ENCODE assay signal across 1 cellular context in the genomic region with DNA sequence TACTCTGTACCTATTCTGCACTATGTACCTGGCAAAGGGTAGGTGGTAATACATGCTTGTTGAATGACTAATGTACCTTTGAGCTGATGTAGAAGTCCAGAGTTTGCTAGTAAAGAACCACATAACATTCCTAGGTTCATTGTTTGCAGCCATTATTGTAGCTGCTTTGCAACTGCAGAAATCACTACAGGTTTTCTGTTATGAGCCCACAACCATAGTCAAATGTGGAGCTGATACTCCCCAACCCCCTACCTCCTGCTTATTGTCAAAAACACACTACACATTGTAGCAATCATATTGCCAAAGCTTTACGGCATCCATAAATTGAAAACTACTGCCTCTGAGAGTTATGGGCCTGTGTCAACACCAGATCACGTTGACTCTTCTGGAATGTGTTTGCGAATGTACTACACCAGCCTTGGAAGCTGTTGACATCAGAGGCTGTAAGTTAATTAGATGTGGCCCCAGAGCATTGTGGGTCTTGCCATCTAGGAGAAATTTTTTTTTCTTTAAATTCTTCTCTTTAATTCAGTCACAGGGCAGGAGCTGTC.
A peak's percentile ranks its signal among the peaks of the same experiment; 100 is the strongest.
TF ChIP-seq lines count a peak whose summit lies in the region.

No MANE protein-coding gene starts in this region.

TF ChIP-seq in HepG2, 621 proteins besides CTCF, POLR2A, EP300 and RAD21 (continued from another document and continues in another):
- peak; percentile 54; the same call in 1 of the 2 replicates for TF ChIP-seq TFE3 (CRISPR knock-in tag; IDR thresholded peaks at IDR 0.05)
- TF ChIP-seq MAFK (conservative IDR thresholded peaks at IDR 0.05 in 1 of 2, IDR thresholded peaks at IDR 0.05 in 1 of 2; ENCODE audit: low read length in 2 of 2) = no peak
- TF ChIP-seq ZMYM3 (CRISPR knock-in tag; IDR thresholded peaks at IDR 0.05) = peak; percentile 22; the same call in 1 of the 2 replicates
- no peak for TF ChIP-seq KLF16 (CRISPR knock-in tag; IDR thresholded peaks at IDR 0.05)
- TF ChIP-seq KDM6A (CRISPR knock-in tag; IDR thresholded peaks at IDR 0.05; ENCODE audit: low read depth) = 0 out of 2 replicates have a peak, but pooled peaks have one; percentile 11
- TF ChIP-seq ZNF12 (CRISPR knock-in tag; IDR thresholded peaks at IDR 0.05) = peak; percentile 9; the same call in 1 of the 2 replicates
- TF ChIP-seq ZNF24 (IDR thresholded peaks at IDR 0.05) = no peak
- peak; percentile 62 for TF ChIP-seq PAXIP1 (CRISPR knock-in tag; conservative IDR thresholded peaks at IDR 0.05)
- peak; percentile 37 for TF ChIP-seq ZNF331 (CRISPR knock-in tag; IDR thresholded peaks at IDR 0.05)
- TF ChIP-seq CREB1 (IDR thresholded peaks at IDR 0.05) = no peak
- peak; percentile 36; the same call in 1 of the 2 replicates for TF ChIP-seq CREB1 (CRISPR knock-in tag; IDR thresholded peaks at IDR 0.05)
- TF ChIP-seq SALL1 (CRISPR knock-in tag; IDR thresholded peaks at IDR 0.05) = peak; percentile 48; the same call in 1 of the 2 replicates
- 0 out of 2 replicates have a peak, but pooled peaks have one; percentile 27 for TF ChIP-seq SNAPC5 (CRISPR knock-in tag; IDR thresholded peaks at IDR 0.05; ENCODE audit: borderline replicate concordance)
- no peak for TF ChIP-seq ZNF543 (CRISPR knock-in tag; IDR thresholded peaks at IDR 0.05)
- peak; percentile 73 for TF ChIP-seq HNF4A (CRISPR knock-in tag; IDR thresholded peaks at IDR 0.05)
- no peak for TF ChIP-seq MED8 (CRISPR knock-in tag; IDR thresholded peaks at IDR 0.05; ENCODE audit: insufficient replicate concordance)
- no peak for TF ChIP-seq FIP1L1 (IDR thresholded peaks at IDR 0.05; ENCODE audit: borderline replicate concordance, insufficient read depth, low read depth, low read length)
- 0 out of 2 replicates have a peak, but pooled peaks have one; percentile 16 for TF ChIP-seq MLX (CRISPR knock-in tag; IDR thresholded peaks at IDR 0.05)
- no peak for TF ChIP-seq TRIM24 (CRISPR knock-in tag; IDR thresholded peaks at IDR 0.05)
- 0 out of 2 replicates have a peak, but pooled peaks have one; percentile 17 for TF ChIP-seq SMARCE1 (IDR thresholded peaks at IDR 0.05; ENCODE audit: borderline replicate concordance)
- TF ChIP-seq GATAD2A (CRISPR knock-in tag; IDR thresholded peaks at IDR 0.05) = peak; percentile 26; the same call in 1 of the 2 replicates
- peak; percentile 19; the same call in 1 of the 2 replicates for TF ChIP-seq NCOA2 (CRISPR knock-in tag; IDR thresholded peaks at IDR 0.05)
- no peak for TF ChIP-seq THAP7 (CRISPR knock-in tag; IDR thresholded peaks at IDR 0.05)
- peak; percentile 74 for TF ChIP-seq NCOR1 (IDR thresholded peaks at IDR 0.05; ENCODE audit: borderline replicate concordance, low read length)
- TF ChIP-seq ARHGAP35 (CRISPR knock-in tag; IDR thresholded peaks at IDR 0.05; ENCODE audit: borderline replicate concordance) = no peak
- TF ChIP-seq ZNF3 (CRISPR knock-in tag; IDR thresholded peaks at IDR 0.05) = peak; percentile 97
- peak; percentile 14; the same call in 1 of the 2 replicates for TF ChIP-seq MAFF (IDR thresholded peaks at IDR 0.05; ENCODE audit: low read depth, low read length)
- no peak for TF ChIP-seq MBD4 (IDR thresholded peaks at IDR 0.05; ENCODE audit: borderline replicate concordance, low read length)
- TF ChIP-seq, protein P1, sequence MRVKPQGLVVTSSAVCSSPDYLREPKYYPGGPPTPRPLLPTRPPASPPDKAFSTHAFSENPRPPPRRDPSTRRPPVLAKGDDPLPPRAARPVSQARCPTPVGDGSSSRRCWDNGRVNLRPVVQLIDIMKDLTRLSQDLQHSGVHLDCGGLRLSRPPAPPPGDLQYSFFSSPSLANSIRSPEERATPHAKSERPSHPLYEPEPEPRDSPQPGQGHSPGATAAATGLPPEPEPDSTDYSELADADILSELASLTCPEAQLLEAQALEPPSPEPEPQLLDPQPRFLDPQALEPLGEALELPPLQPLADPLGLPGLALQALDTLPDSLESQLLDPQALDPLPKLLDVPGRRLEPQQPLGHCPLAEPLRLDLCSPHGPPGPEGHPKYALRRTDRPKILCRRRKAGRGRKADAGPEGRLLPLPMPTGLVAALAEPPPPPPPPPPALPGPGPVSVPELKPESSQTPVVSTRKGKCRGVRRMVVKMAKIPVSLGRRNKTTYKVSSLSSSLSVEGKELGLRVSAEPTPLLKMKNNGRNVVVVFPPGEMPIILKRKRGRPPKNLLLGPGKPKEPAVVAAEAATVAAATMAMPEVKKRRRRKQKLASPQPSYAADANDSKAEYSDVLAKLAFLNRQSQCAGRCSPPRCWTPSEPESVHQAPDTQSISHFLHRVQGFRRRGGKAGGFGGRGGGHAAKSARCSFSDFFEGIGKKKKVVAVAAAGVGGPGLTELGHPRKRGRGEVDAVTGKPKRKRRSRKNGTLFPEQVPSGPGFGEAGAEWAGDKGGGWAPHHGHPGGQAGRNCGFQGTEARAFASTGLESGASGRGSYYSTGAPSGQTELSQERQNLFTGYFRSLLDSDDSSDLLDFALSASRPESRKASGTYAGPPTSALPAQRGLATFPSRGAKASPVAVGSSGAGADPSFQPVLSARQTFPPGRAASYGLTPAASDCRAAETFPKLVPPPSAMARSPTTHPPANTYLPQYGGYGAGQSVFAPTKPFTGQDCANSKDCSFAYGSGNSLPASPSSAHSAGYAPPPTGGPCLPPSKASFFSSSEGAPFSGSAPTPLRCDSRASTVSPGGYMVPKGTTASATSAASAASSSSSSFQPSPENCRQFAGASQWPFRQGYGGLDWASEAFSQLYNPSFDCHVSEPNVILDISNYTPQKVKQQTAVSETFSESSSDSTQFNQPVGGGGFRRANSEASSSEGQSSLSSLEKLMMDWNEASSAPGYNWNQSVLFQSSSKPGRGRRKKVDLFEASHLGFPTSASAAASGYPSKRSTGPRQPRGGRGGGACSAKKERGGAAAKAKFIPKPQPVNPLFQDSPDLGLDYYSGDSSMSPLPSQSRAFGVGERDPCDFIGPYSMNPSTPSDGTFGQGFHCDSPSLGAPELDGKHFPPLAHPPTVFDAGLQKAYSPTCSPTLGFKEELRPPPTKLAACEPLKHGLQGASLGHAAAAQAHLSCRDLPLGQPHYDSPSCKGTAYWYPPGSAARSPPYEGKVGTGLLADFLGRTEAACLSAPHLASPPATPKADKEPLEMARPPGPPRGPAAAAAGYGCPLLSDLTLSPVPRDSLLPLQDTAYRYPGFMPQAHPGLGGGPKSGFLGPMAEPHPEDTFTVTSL (CRISPR knock-in tag; IDR thresholded peaks at IDR 0.05; ENCODE audit: borderline replicate concordance) = peak; percentile 43; the same call in 1 of the 2 replicates
- TF ChIP-seq FOXA3 (CRISPR knock-in tag; IDR thresholded peaks at IDR 0.05) = peak; percentile 88
- TF ChIP-seq TEAD3 (CRISPR knock-in tag; optimal IDR thresholded peaks at IDR 0.05; ENCODE audit: borderline replicate concordance) = peak; percentile 78
- TF ChIP-seq SSRP1 (CRISPR knock-in tag; IDR thresholded peaks at IDR 0.05) = 0 out of 2 replicates have a peak, but pooled peaks have one; percentile 69
- no peak for TF ChIP-seq ZNF704 (CRISPR knock-in tag; IDR thresholded peaks at IDR 0.05; ENCODE audit: borderline replicate concordance)
- TF ChIP-seq ZNF329 (CRISPR knock-in tag; IDR thresholded peaks at IDR 0.05; ENCODE audit: low read depth) = no peak
- TF ChIP-seq ELF3 (CRISPR knock-in tag; IDR thresholded peaks at IDR 0.05) = 0 out of 2 replicates have a peak, but pooled peaks have one; percentile 30
- peak; percentile 78; the same call in 1 of the 2 replicates for TF ChIP-seq HNF4G (IDR thresholded peaks at IDR 0.05; ENCODE audit: borderline replicate concordance, low read depth, low read length)
- no peak for TF ChIP-seq HNF4G (CRISPR knock-in tag; IDR thresholded peaks at IDR 0.05; ENCODE audit: borderline replicate concordance, low read depth)
- TF ChIP-seq ZNF530 (CRISPR knock-in tag; IDR thresholded peaks at IDR 0.05; ENCODE audit: low read depth) = no peak
- peak; percentile 43 for TF ChIP-seq ARID5B (CRISPR knock-in tag; IDR thresholded peaks at IDR 0.05)
- no peak for TF ChIP-seq RORA (CRISPR knock-in tag; IDR thresholded peaks at IDR 0.05)
- no peak for TF ChIP-seq HDAC1 (CRISPR knock-in tag; IDR thresholded peaks at IDR 0.05)
- TF ChIP-seq SOX13 (IDR thresholded peaks at IDR 0.05) = no peak
- TF ChIP-seq SOX13 (CRISPR knock-in tag; conservative IDR thresholded peaks at IDR 0.05 in 1 of 2, IDR thresholded peaks at IDR 0.05 in 1 of 2) = peak in 1 of 2 experiments; percentile 64; a peak in 2 of 4 replicates
- 0 out of 2 replicates have a peak, but pooled peaks have one; percentile 6 for TF ChIP-seq CEBPG (CRISPR knock-in tag; IDR thresholded peaks at IDR 0.05)
- TF ChIP-seq KAT7 (CRISPR knock-in tag; IDR thresholded peaks at IDR 0.05; ENCODE audit: borderline replicate concordance) = no peak
- no peak for TF ChIP-seq ZNF263 (CRISPR knock-in tag; IDR thresholded peaks at IDR 0.05)
